In genomic region chr12:130747867-130748740, GRCh38 we compare ENCODE assay signal across 8 cellular contexts. TPM values are rescaled to one million over a fixed set of nuclear protein-coding genes. Genes with fewer than 3 reads are reported as not detected.
DNase-seq lines count a peak whose midpoint lies in the region; ATAC-seq and TF ChIP-seq lines count a peak whose summit lies in the region.

No MANE protein-coding gene starts in this region.

- no peaks in the 10 kb centered on the region for H3K27me3 ChIP-seq in CD4-positive, alpha-beta memory T cell (ENCODE audit: insufficient read depth, low read length)
- no peaks in the 10 kb centered on the region for H3K27me3 ChIP-seq in effector memory CD4-positive, alpha-beta T cell (replicated peaks; ENCODE audit: control insufficient read depth, insufficient read depth, low read length, poor library complexity, severe bottlenecking)

- no peaks in the 10 kb centered on the region for H3K9me3 ChIP-seq in CD4-positive, alpha-beta memory T cell (ENCODE audit: control insufficient read depth in 1 of 2, low read length in 2 of 2)
- no peaks in the 10 kb centered on the region for H3K9me3 ChIP-seq in effector memory CD4-positive, alpha-beta T cell (ENCODE audit: control insufficient read depth, low read length)

- peak; percentile 93 for ATAC-seq in GM19395 (IDR thresholded peaks at IDR 0.05; ENCODE audit: unreplicated experiment)
- peak; percentile 84 for ATAC-seq in HG03469 (IDR thresholded peaks at IDR 0.05; ENCODE audit: unreplicated experiment)

- peaks cover 0 to 6% (median 0%) of the 10 kb centered on the region in 8 donors for H3K9me3 Mint-ChIP-seq in CD4-positive, alpha-beta memory T cell
- no peaks in the 10 kb centered on the region for H3K9me3 Mint-ChIP-seq in activated CD4-positive, alpha-beta memory T cell treated with anti-CD3 and anti-CD28 coated beads, Interleukin-2, amount 10 ng/mL, durations not matched to agents 7 days and 5 days
- peaks cover 5% of the 10 kb centered on the region for H3K9me3 Mint-ChIP-seq in mesothelial cell of epicardium

- peaks cover 0 to 5% of the 10 kb centered on the region in 2 donors for H3K27me3 Mint-ChIP-seq in CD4-positive, alpha-beta memory T cell
- peaks cover 7% of the 10 kb centered on the region for H3K27me3 Mint-ChIP-seq in activated CD4-positive, alpha-beta memory T cell treated with anti-CD3 and anti-CD28 coated beads, Interleukin-2, amount 10 ng/mL, durations not matched to agents 7 days and 5 days
- peaks cover 28% of the 10 kb centered on the region for H3K27me3 Mint-ChIP-seq in mesothelial cell of epicardium (ENCODE audit: low read depth)

- POLR2A ChIA-PET in CD4-positive, alpha-beta memory T cell (lab: Charles Lee; ENCODE audit: partially characterized antibody): interaction anchor here (0.6 kb wide), 1 partner anchor 14 kb away, joined by 3 read pairs; no protein-coding TSS in a partner anchor
- POLR2A ChIA-PET in activated CD4-positive, alpha-beta memory T cell treated with anti-CD3 and anti-CD28 coated beads, Interleukin-2, amount 10 ng/mL, durations not matched to agents 7 days and 5 days (lab: Charles Lee): no interaction called here

- H3K4me1 Mint-ChIP-seq in CD4-positive, alpha-beta memory T cell: peaks cover 6 to 9% (median 8%) of the 10 kb centered on the region in 4 donors
- peaks cover 5% of the 10 kb centered on the region for H3K4me1 Mint-ChIP-seq in activated CD4-positive, alpha-beta memory T cell treated with anti-CD3 and anti-CD28 coated beads, Interleukin-2, amount 10 ng/mL, durations not matched to agents 7 days and 5 days
- H3K4me1 Mint-ChIP-seq in mesothelial cell of epicardium: no peaks in the 10 kb centered on the region

- H3K4me3 Mint-ChIP-seq in CD4-positive, alpha-beta memory T cell: peak overlapping the region in 3 of 8 donors; percentile 1 to 38 (median 15)
- no peak overlapping the region for H3K4me3 Mint-ChIP-seq in activated CD4-positive, alpha-beta memory T cell treated with anti-CD3 and anti-CD28 coated beads, Interleukin-2, amount 10 ng/mL, durations not matched to agents 7 days and 5 days
- no peak overlapping the region for H3K4me3 Mint-ChIP-seq in mesothelial cell of epicardium

- no peak overlapping the region for H3K27ac ChIP-seq in CD4-positive, alpha-beta memory T cell (ENCODE audit: low read depth, low read length)
- H3K27ac ChIP-seq in effector memory CD4-positive, alpha-beta T cell (ENCODE audit: insufficient read depth, low read length, poor library complexity, severe bottlenecking): no peak overlapping the region

- no peaks in the 10 kb centered on the region for H3K36me3 Mint-ChIP-seq in CD4-positive, alpha-beta memory T cell
- H3K36me3 Mint-ChIP-seq in activated CD4-positive, alpha-beta memory T cell treated with anti-CD3 and anti-CD28 coated beads, Interleukin-2, amount 10 ng/mL, durations not matched to agents 7 days and 5 days (ENCODE audit: low read depth): no peaks in the 10 kb centered on the region
- H3K36me3 Mint-ChIP-seq in mesothelial cell of epicardium: no peaks in the 10 kb centered on the region

- CTCF ChIA-PET in CD4-positive, alpha-beta memory T cell (lab: Charles Lee; ENCODE audit: partially characterized antibody): interaction anchor here (0.6 to 1.8 kb wide), 9 partner anchors 9 to 61 kb away, joined by 3 to 8 read pairs (median 3); no protein-coding TSS in a partner anchor
- CTCF ChIA-PET in activated CD4-positive, alpha-beta memory T cell treated with anti-CD3 and anti-CD28 coated beads, Interleukin-2, amount 10 ng/mL, durations not matched to agents 7 days and 5 days (lab: Charles Lee): interaction anchor here (0.7 to 1.6 kb wide), 12 partner anchors 8 to 467 kb away, joined by 3 to 7 read pairs (median 3); partner anchors contain the start of gene STX2

- intact Hi-C loops in CD4-positive, alpha-beta memory T cell (cut with micrococcal nuclease): loop anchor here (5.0 kb wide), 1 partner anchor 701 kb away; no protein-coding TSS in a partner anchor

- H3K36me3 ChIP-seq in CD4-positive, alpha-beta memory T cell (ENCODE audit: insufficient read depth, low read length): no peaks in the 10 kb centered on the region
- H3K36me3 ChIP-seq in effector memory CD4-positive, alpha-beta T cell (ENCODE audit: control insufficient read depth, insufficient read depth, low read length): no peaks in the 10 kb centered on the region

- peak in 4 of 5 donors; percentile 42 to 55 (median 52) for DNase-seq in CD4-positive, alpha-beta memory T cell
- DNase-seq in NCI-H748 treated with DMSO at 0.1 percent for 48 hours (lab: John Stamatoyannopoulos, UW): peak; percentile 78
- DNase-seq in activated CD4-positive, alpha-beta memory T cell treated with anti-CD3 and anti-CD28 coated beads, Interleukin-2, amount 10 ng/mL, durations not matched to agents 7 days and 5 days: peak; percentile 75
- peak; percentile 6 to 36 (median 11) for DNase-seq in effector memory CD4-positive, alpha-beta T cell
- DNase-seq in mesothelial cell of epicardium (ENCODE audit: low spot score in 2 of 2, unreplicated experiment in 2 of 2): peak; percentile 72 to 92
- DNase-seq in stimulated activated CD8-positive, alpha-beta memory T cell treated with anti-CD3 and anti-CD28 coated beads, Interleukin-4, amount 100 ng/mL, for 24 hours (ENCODE audit: low read depth): peak; percentile 64

- peak overlapping the region in 1 of 7 donors; percentile 12 for H3K27ac Mint-ChIP-seq in CD4-positive, alpha-beta memory T cell
- no peak overlapping the region for H3K27ac Mint-ChIP-seq in activated CD4-positive, alpha-beta memory T cell treated with anti-CD3 and anti-CD28 coated beads, Interleukin-2, amount 10 ng/mL, durations not matched to agents 7 days and 5 days
- peak overlapping the region; percentile 0 for H3K27ac Mint-ChIP-seq in mesothelial cell of epicardium

- H3K4me3 ChIP-seq in CD4-positive, alpha-beta memory T cell (ENCODE audit: low read length in 2 of 2): no peak overlapping the region
- no peak overlapping the region for H3K4me3 ChIP-seq in effector memory CD4-positive, alpha-beta T cell (ENCODE audit: insufficient read depth, low read depth, low read length, poor library complexity, severe bottlenecking)

- TF ChIP-seq CTCF in mesothelial cell of epicardium (IDR thresholded peaks at IDR 0.05; ENCODE audit: unreplicated experiment): peak; percentile 82

- peaks cover 4% of the 10 kb centered on the region for H3K4me1 ChIP-seq in CD4-positive, alpha-beta memory T cell (ENCODE audit: insufficient read depth, low read length)
- no peaks in the 10 kb centered on the region for H3K4me1 ChIP-seq in effector memory CD4-positive, alpha-beta T cell (ENCODE audit: control insufficient read depth, insufficient read depth, low read length, poor library complexity, severe bottlenecking)

RNA-seq across cellular contexts. Expression of gene RIMBP2, which starts 32.0 kb away (rescaled TPM):
- total RNA-seq in CD4-positive, alpha-beta memory T cell: under 1 TPM in 1 of 2 experiments, not detected in 1; 0.20 TPM
- polyA plus RNA-seq in CD4-positive, alpha-beta memory T cell: not detected
- not detected for total RNA-seq in activated CD4-positive, alpha-beta memory T cell treated with anti-CD3 and anti-CD28 coated beads, Interleukin-2, amount 10 ng/mL, durations not matched to agents 7 days and 5 days
- 7.6 to 8.6 TPM (median 8.3 TPM) in 3 replicates for total RNA-seq in mesothelial cell of epicardium

Comparison
In these comparisons a context has a peak if more than half of its experiments do, and no peak if none do; other contexts are left out.
1. DNase-seq: peak in every context shown above with its lines; median percentile 82 in mesothelial cell of epicardium; 78 in NCI-H748 treated with DMSO at 0.1 percent for 48 hours; 75 in activated CD4-positive, alpha-beta memory T cell treated with anti-CD3 and anti-CD28 coated beads, Interleukin-2, amount 10 ng/mL, durations not matched to agents 7 days and 5 days; 64 in stimulated activated CD8-positive, alpha-beta memory T cell treated with anti-CD3 and anti-CD28 coated beads, Interleukin-4, amount 100 ng/mL, for 24 hours; 52 in CD4-positive, alpha-beta memory T cell; 11 in effector memory CD4-positive, alpha-beta T cell.